In genomic region chr12:89470741-89471504, GRCh38 we compare ENCODE assay signal across 8 cellular contexts. TPM values are rescaled to one million over a fixed set of nuclear protein-coding genes. Genes with fewer than 3 reads are reported as not detected.
DNase-seq lines count a peak whose midpoint lies in the region; ATAC-seq and TF ChIP-seq lines count a peak whose summit lies in the region.

No MANE protein-coding gene starts in this region.

- no peaks in the 10 kb centered on the region for H3K9me3 ChIP-seq in esophagus squamous epithelium
- H3K9me3 ChIP-seq in neural cell (ENCODE audit: low read length): no peaks in the 10 kb centered on the region

- no peak overlapping the region for H3K9ac ChIP-seq in neural cell (ENCODE audit: low read length)

- no peaks in the 10 kb centered on the region for H3F3A ChIP-seq in neural cell (ENCODE audit: insufficient read depth, low read length, poor library complexity, severe bottlenecking)

- H3K36me3 ChIP-seq in esophagus squamous epithelium (peaks cover 0 to 3% (median 0%) of the 10 kb centered on the region in 3 donors), neural cell (ENCODE audit: insufficient read depth, low read length) (no peaks in the 10 kb centered on the region)

- H3K27ac ChIP-seq in esophagus squamous epithelium (no peak overlapping the region), neural cell (ENCODE audit: low read length) (no peak overlapping the region)

- no peak for TF ChIP-seq EP300 in neural cell (conservative IDR thresholded peaks at IDR 0.05; ENCODE audit: poor library complexity, severe bottlenecking)

- peak; percentile 43 for ATAC-seq in GM19463 (IDR thresholded peaks at IDR 0.05; ENCODE audit: unreplicated experiment)

- no peaks in the 10 kb centered on the region for H3K79me2 ChIP-seq in neural cell (replicated peaks; ENCODE audit: insufficient read depth, low read length)

- 56 to 57% methylated on average over 3 of the region's 3 CpGs for WGBS in esophagus squamous epithelium, 2 donors

- TF ChIP-seq CTCF in esophagus squamous epithelium (IDR thresholded peaks at IDR 0.05) (peak; percentile 14 to 74 (median 62)), neural cell (IDR thresholded peaks at IDR 0.05; ENCODE audit: poor library complexity, severe bottlenecking) (peak; percentile 34)

- H3K27me3 ChIP-seq in esophagus squamous epithelium (no peaks in the 10 kb centered on the region), neural cell (ENCODE audit: insufficient read depth, low read depth, low read length) (no peaks in the 10 kb centered on the region)

- H2AFZ ChIP-seq in neural cell (ENCODE audit: low read depth, low read length): no peak overlapping the region

- H3K9me2 ChIP-seq in neural cell (ENCODE audit: insufficient read depth, low read length): no peaks in the 10 kb centered on the region

- H3K4me2 ChIP-seq in neural cell (ENCODE audit: low read length): no peak overlapping the region

- peaks cover 0 to 8% (median 0%) of the 10 kb centered on the region in 3 donors for H3K4me1 ChIP-seq in esophagus squamous epithelium

- no peak for TF ChIP-seq RAD21 in neural cell (conservative IDR thresholded peaks at IDR 0.05)

- no peak for TF ChIP-seq POLR2A in esophagus squamous epithelium (IDR thresholded peaks at IDR 0.05)

- H3K4me3 ChIP-seq in esophagus squamous epithelium (no peak overlapping the region), neural cell (ENCODE audit: low read length) (no peak overlapping the region)

- DNase-seq in DMS 273 (lab: John Stamatoyannopoulos, UW; ENCODE audit: unreplicated experiment): peak; percentile 60
- no peak for DNase-seq in DMS 273 treated with DMSO at 0.1 percent for 48 hours (lab: John Stamatoyannopoulos, UW)
- peak; percentile 12 for DNase-seq in HuH-7.5 (ENCODE audit: low spot score)
- DNase-seq in SKM-1 (lab: John Stamatoyannopoulos, UW; ENCODE audit: unreplicated experiment): peak; percentile 3
- no peak for DNase-seq in esophagus squamous epithelium (lab: John Stamatoyannopoulos, UW)
- DNase-seq in activated CD8-positive, alpha-beta memory T cell treated with anti-CD3 and anti-CD28 coated beads for 24 hours: no peak

- intact Hi-C loops in esophagus squamous epithelium (cut with DNase I): no loop called here

- no peaks in the 10 kb centered on the region for H4K20me1 ChIP-seq in neural cell (ENCODE audit: insufficient read depth)

TF ChIP-seq in neural cell, 6 proteins besides CTCF, POLR2A, EP300 and RAD21:
- no peak for TF ChIP-seq TAF1 (IDR thresholded peaks at IDR 0.05; ENCODE audit: low read depth)
- TF ChIP-seq MXI1 (conservative IDR thresholded peaks at IDR 0.05; ENCODE audit: poor library complexity, severe bottlenecking): no peak
- TF ChIP-seq SMC3 (conservative IDR thresholded peaks at IDR 0.05; ENCODE audit: poor library complexity): no peak
- no peak for TF ChIP-seq EZH2 (IDR thresholded peaks at IDR 0.05; ENCODE audit: borderline replicate concordance, insufficient read depth, low read length, poor library complexity, severe bottlenecking)
- no peak for TF ChIP-seq POLR2AphosphoS5 (IDR thresholded peaks at IDR 0.05)
- TF ChIP-seq REST (IDR thresholded peaks at IDR 0.05; ENCODE audit: borderline replicate concordance): no peak

RNA-seq across cellular contexts. Expression of gene GALNT4, which starts 53.7 kb away (rescaled TPM):
- 1 to 10 TPM; 3.9 to 6.8 (median 5.4) TPM for total RNA-seq in esophagus squamous epithelium
- 0.78 and 3.0 TPM in 2 replicates for polyA plus RNA-seq in neural cell
- polyA minus RNA-seq in neural cell: 3.5 and 4.1 TPM in 2 replicates

RNA-seq across cellular contexts. Expression of gene POC1B, which starts 54.9 kb away (rescaled TPM):
- total RNA-seq in esophagus squamous epithelium: 10 to 100 TPM; 12.9 to 21.4 (median 15.3) TPM
- 10.0 and 11.1 TPM in 2 replicates for polyA plus RNA-seq in neural cell
- polyA minus RNA-seq in neural cell: 18.1 and 26.8 TPM in 2 replicates

Comparison
In these comparisons a context has a peak if more than half of its experiments do, and no peak if none do; other contexts are left out.
1. DNase-seq: peak in DMS 273 (single experiment), HuH-7.5 (single experiment) and SKM-1 (single experiment); none in DMS 273 treated with DMSO at 0.1 percent for 48 hours (single experiment), esophagus squamous epithelium (single experiment) and activated CD8-positive, alpha-beta memory T cell treated with anti-CD3 and anti-CD28 coated beads for 24 hours (single experiment).